In the genomic region with DNA sequence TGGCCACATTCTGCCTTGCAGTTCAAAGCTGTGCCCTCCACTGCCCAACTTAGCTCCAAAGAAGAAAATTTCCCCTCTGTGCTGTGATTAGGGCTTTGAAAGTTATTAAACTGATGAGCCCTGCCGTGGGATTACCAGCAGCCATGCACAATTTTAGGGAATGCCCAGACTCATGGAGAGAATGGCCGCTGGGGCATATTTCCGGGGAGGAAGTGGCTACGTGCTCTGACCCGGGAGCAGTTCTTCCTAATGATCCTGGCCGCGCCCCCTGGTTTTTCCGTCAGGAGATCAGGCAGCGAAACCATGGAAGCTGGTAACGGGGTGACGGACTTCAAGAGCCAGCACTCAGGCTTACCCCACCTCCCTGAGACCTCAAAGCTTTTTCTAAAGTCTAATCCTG, we compare ENCODE assay signal across 1 cellular context.
A peak's percentile ranks its signal among the peaks of the same experiment; 100 is the strongest.
TF ChIP-seq lines count a peak whose summit lies in the region.

No MANE protein-coding gene starts in this region.

TF ChIP-seq in K562, 482 proteins besides CTCF, POLR2A, EP300 and RAD21 (continued from another document):
- TF ChIP-seq, protein P1, sequence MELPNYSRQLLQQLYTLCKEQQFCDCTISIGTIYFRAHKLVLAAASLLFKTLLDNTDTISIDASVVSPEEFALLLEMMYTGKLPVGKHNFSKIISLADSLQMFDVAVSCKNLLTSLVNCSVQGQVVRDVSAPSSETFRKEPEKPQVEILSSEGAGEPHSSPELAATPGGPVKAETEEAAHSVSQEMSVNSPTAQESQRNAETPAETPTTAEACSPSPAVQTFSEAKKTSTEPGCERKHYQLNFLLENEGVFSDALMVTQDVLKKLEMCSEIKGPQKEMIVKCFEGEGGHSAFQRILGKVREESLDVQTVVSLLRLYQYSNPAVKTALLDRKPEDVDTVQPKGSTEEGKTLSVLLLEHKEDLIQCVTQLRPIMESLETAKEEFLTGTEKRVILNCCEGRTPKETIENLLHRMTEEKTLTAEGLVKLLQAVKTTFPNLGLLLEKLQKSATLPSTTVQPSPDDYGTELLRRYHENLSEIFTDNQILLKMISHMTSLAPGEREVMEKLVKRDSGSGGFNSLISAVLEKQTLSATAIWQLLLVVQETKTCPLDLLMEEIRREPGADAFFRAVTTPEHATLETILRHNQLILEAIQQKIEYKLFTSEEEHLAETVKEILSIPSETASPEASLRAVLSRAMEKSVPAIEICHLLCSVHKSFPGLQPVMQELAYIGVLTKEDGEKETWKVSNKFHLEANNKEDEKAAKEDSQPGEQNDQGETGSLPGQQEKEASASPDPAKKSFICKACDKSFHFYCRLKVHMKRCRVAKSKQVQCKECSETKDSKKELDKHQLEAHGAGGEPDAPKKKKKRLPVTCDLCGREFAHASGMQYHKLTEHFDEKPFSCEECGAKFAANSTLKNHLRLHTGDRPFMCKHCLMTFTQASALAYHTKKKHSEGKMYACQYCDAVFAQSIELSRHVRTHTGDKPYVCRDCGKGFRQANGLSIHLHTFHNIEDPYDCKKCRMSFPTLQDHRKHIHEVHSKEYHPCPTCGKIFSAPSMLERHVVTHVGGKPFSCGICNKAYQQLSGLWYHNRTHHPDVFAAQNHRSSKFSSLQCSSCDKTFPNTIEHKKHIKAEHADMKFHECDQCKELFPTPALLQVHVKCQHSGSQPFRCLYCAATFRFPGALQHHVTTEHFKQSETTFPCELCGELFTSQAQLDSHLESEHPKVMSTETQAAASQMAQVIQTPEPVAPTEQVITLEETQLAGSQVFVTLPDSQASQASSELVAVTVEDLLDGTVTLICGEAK (IDR thresholded peaks at IDR 0.05) = peak; percentile 71
- TF ChIP-seq, protein P1 (CRISPR knock-in tag; IDR thresholded peaks at IDR 0.05) = no peak
- TF ChIP-seq NR2C1 (IDR thresholded peaks at IDR 0.05) = peak; percentile 70; the same call in 1 of the 2 replicates
- TF ChIP-seq NR2C1 (tag; IDR thresholded peaks at IDR 0.05) = peak; percentile 69
- no peak for TF ChIP-seq FOS (IDR thresholded peaks at IDR 0.05; ENCODE audit: extremely low read depth, insufficient read length)
- no peak for TF ChIP-seq EGR1 (conservative IDR thresholded peaks at IDR 0.05)
- TF ChIP-seq FOXJ3 (CRISPR knock-in tag; IDR thresholded peaks at IDR 0.05) = no peak
- peak; percentile 82 for TF ChIP-seq GABPA (tag; conservative IDR thresholded peaks at IDR 0.05; ENCODE audit: low read depth)
